In genomic region chr2:54772110-54772509, GRCh38 we compare ENCODE assay signal across 16 cellular contexts. TPM values are rescaled to one million over a fixed set of nuclear protein-coding genes. Genes with fewer than 3 reads are reported as not detected.
DNase-seq lines count a peak whose midpoint lies in the region; ATAC-seq, FAIRE-seq and TF ChIP-seq lines count a peak whose summit lies in the region.
"Had no signal": no experiment of that assay in that cellular context is flagged by ENCODE, and none has a peak within 500 bp of the region (broad histone marks: within the 10 kb centered on the region; RNA-seq: fewer than 3 reads in every experiment).

No MANE protein-coding gene starts in this region.

- peak; percentile 74 for DNase-seq in AG10803 (ENCODE audit: low read depth)
- peak; percentile 86 for DNase-seq in LHCN-M2 (ENCODE audit: low read depth)
- DNase-seq in astrocyte of the spinal cord (ENCODE audit: low read depth, low spot score), result peak; percentile 42
- DNase-seq in keratinocyte (ENCODE audit: low read depth, low spot score), result no peak
- no peak for DNase-seq in immature natural killer cell
- DNase-seq in NCI-H526 (lab: John Stamatoyannopoulos, UW), result no peak
- DNase-seq: activated T-cell treated with anti-CD3 and anti-CD28 coated beads, Interleukin-2, amount 50 U/mL, for 4 hours; aorta; endodermal cell; midbrain; NCI-H2029 treated with DMSO at 0.1 percent for 48 hours; stimulated activated CD4-positive, alpha-beta T cell treated with anti-CD3 and anti-CD28 coated beads, Interleukin-4, amount 100 ng/mL, for 1 hour; stimulated activated naive B cell treated with anti-CD40 and anti-IgM and Interleukin-4, amounts not matched to agents 10 μg/mL and 1 μg/mL and 100 μg/mL, for 72 hours had no signal

- no peaks in the 10 kb centered on the region for H3K79me2 ChIP-seq in keratinocyte (ENCODE audit: control insufficient read depth, insufficient read depth, low read length)

- peaks cover 40% of the 10 kb centered on the region for H3K4me1 ChIP-seq in keratinocyte (ENCODE audit: control insufficient read depth, extremely low read depth, insufficient read depth, low read length)

- ATAC-seq in HG02938 (IDR thresholded peaks at IDR 0.05; ENCODE audit: unreplicated experiment), result no peak
- no peak for ATAC-seq in HG03108 (IDR thresholded peaks at IDR 0.05; ENCODE audit: unreplicated experiment)
- ATAC-seq: activated T-cell treated with anti-CD3 and anti-CD28 coated beads, Interleukin-2, amount 50 U/mL, for 4 hours; stimulated activated naive B cell treated with anti-CD40 and anti-IgM and Interleukin-4, amounts not matched to agents 10 μg/mL and 1 μg/mL and 100 μg/mL, for 72 hours had no signal

- peaks cover 0 to 5% (median 4%) of the 10 kb centered on the region in 3 donors for H3K27me3 Mint-ChIP-seq in immature natural killer cell (ENCODE audit: low read depth in 3 of 3)
- H3K27me3 Mint-ChIP-seq: stimulated activated naive B cell treated with anti-CD40 and anti-IgM and Interleukin-4, amounts not matched to agents 10 μg/mL and 1 μg/mL and 100 μg/mL, for 72 hours had no signal

- H4K20me1 ChIP-seq in keratinocyte (ENCODE audit: control insufficient read depth, extremely low read depth, insufficient read depth, low read length), result no peaks in the 10 kb centered on the region

- H3K9ac ChIP-seq in keratinocyte (ENCODE audit: control insufficient read depth, extremely low read depth, insufficient read depth, low read length), result peak overlapping the region; percentile 24

- H3K4me2 ChIP-seq in keratinocyte (ENCODE audit: control insufficient read depth, extremely low read depth, insufficient read depth, low read depth, low read length), result peak overlapping the region; percentile 83

- no peak for TF ChIP-seq CTCF in AG10803 (conservative IDR thresholded peaks at IDR 0.05; ENCODE audit: low read length)
- TF ChIP-seq CTCF in astrocyte of the spinal cord (IDR thresholded peaks at IDR 0.05; ENCODE audit: low read depth, low read length), result no peak
- TF ChIP-seq CTCF in keratinocyte (optimal IDR thresholded peaks at IDR 0.05 in 1 of 3, IDR thresholded peaks at IDR 0.05 in 1 of 3, conservative IDR thresholded peaks at IDR 0.05 in 1 of 3; ENCODE audit: extremely low read depth in 1 of 3, insufficient read depth in 2 of 3, low read length in 3 of 3), result no peak

- peak; percentile 77 for FAIRE-seq in keratinocyte (lab: Jason Lieb, UNC)

- H3K27ac Mint-ChIP-seq in immature natural killer cell, result no peak overlapping the region
- H3K27ac Mint-ChIP-seq: endodermal cell; stimulated activated naive B cell treated with anti-CD40 and anti-IgM and Interleukin-4, amounts not matched to agents 10 μg/mL and 1 μg/mL and 100 μg/mL, for 72 hours had no signal

- dilution Hi-C loops in keratinocyte (cut with MboI; ENCODE audit: extremely low pct_ligation_motif_present, low sequenced_read_pairs), result no loop called here

- in situ Hi-C loops in astrocyte of the spinal cord (cut with HindIII; ENCODE audit: low sequenced_read_pairs), result no loop called here

- H3K4me1 Mint-ChIP-seq in immature natural killer cell, result no peaks in the 10 kb centered on the region
- H3K4me1 Mint-ChIP-seq: endodermal cell had no signal

- H3K27ac ChIP-seq in keratinocyte (ENCODE audit: control insufficient read depth, insufficient read depth, low read length), result peak overlapping the region; percentile 76

- H3K4me3 ChIP-seq in AG10803 (ENCODE audit: low read length), result no peak overlapping the region
- H3K4me3 ChIP-seq in astrocyte of the spinal cord (ENCODE audit: low read depth, low read length), result no peak overlapping the region
- H3K4me3 ChIP-seq in keratinocyte (ENCODE audit: control insufficient read depth in 2 of 3, extremely low read depth in 1 of 3, insufficient read depth in 2 of 3, low read depth in 1 of 3, low read length in 3 of 3), result peak overlapping the region in 2 of 3 experiments; percentile 34 to 43

- H3K9me3 Mint-ChIP-seq in immature natural killer cell, result peaks cover 4 to 24% (median 12%) of the 10 kb centered on the region in 6 donors

- H3K36me3 Mint-ChIP-seq in immature natural killer cell, result peaks cover 0 to 9% (median 6%) of the 10 kb centered on the region in 3 donors

- H3K9me1 ChIP-seq in keratinocyte (ENCODE audit: control insufficient read depth, extremely low read depth, insufficient read depth, low read length), result no peaks in the 10 kb centered on the region

- H3K27me3 ChIP-seq in keratinocyte (ENCODE audit: control insufficient read depth, extremely low read depth, insufficient read depth, low read length), result no peaks in the 10 kb centered on the region
- H3K27me3 ChIP-seq: BE2C had no signal

- H3K4me3 Mint-ChIP-seq in immature natural killer cell, result no peak overlapping the region
- H3K4me3 Mint-ChIP-seq: activated T-cell treated with anti-CD3 and anti-CD28 coated beads, Interleukin-2, amount 50 U/mL, for 4 hours; endodermal cell; stimulated activated naive B cell treated with anti-CD40 and anti-IgM and Interleukin-4, amounts not matched to agents 10 μg/mL and 1 μg/mL and 100 μg/mL, for 72 hours had no signal

- peaks cover 6% of the 10 kb centered on the region for H3K9me3 ChIP-seq in keratinocyte (ENCODE audit: control insufficient read depth, low read depth, low read length)
- H3K9me3 ChIP-seq: BE2C had no signal

- peak overlapping the region; percentile 85 for H2AFZ ChIP-seq in keratinocyte (ENCODE audit: control insufficient read depth, low read length)

- H3K36me3 ChIP-seq in keratinocyte (ENCODE audit: control insufficient read depth in 2 of 2, extremely low read depth in 1 of 2, insufficient read depth in 2 of 2, low read length in 2 of 2), result no peaks in the 10 kb centered on the region
- H3K36me3 ChIP-seq: BE2C had no signal

RNA-seq across cellular contexts. Expression of gene EML6, which starts 48.6 kb away (rescaled TPM):
- 0.32 and 0.34 TPM in 2 replicates for total RNA-seq in LHCN-M2 (2014; rRNA removed)
- 0.17 TPM for polyA plus RNA-seq in LHCN-M2 (2012)
- 0.26 to 2.0 TPM (median 0.96 TPM) in 3 replicates for polyA plus RNA-seq in keratinocyte
- polyA plus RNA-seq in keratinocyte (2011; ENCODE audit: low read depth), result 1.1 TPM
- 0.36 and 0.57 TPM in 2 replicates for polyA plus RNA-seq in keratinocyte (2011; cell fraction: cytosol; rRNA removed)
- polyA plus RNA-seq in keratinocyte (2011; cell fraction: nucleus; rRNA removed), result 1.9 and 4.1 TPM in 2 replicates
- 0.38 and 1.6 TPM in 2 replicates for polyA plus RNA-seq in keratinocyte (2012; ENCODE audit: low replicate concordance)
- polyA minus RNA-seq in keratinocyte, result 1.0 to 1.8 TPM (median 1.7 TPM) in 3 replicates
- polyA minus RNA-seq in keratinocyte (2011; cell fraction: cytosol; rRNA and poly(A)+ RNA removed), result not detected
- 0.84 and 2.3 TPM in 2 replicates for polyA minus RNA-seq in keratinocyte (2011; cell fraction: nucleus; rRNA and poly(A)+ RNA removed)
- under 1 TPM in 1 of 3 donors, not detected in 2; 0.02 TPM for polyA plus RNA-seq in immature natural killer cell

Comparison
In these comparisons a context has a peak if more than half of its experiments do, and no peak if none do; other contexts are left out.
1. DNase-seq: peak in AG10803 (single experiment), LHCN-M2 (single experiment) and astrocyte of the spinal cord (single experiment); none in keratinocyte (single experiment), immature natural killer cell (0 of 3) and NCI-H526 (0 of 2).
2. H3K4me3 ChIP-seq: peak in keratinocyte (2 of 3); none in AG10803 (single experiment) and astrocyte of the spinal cord (single experiment).